Comparison of ENCODE assay signal across 8 cellular contexts in the genomic region with DNA sequence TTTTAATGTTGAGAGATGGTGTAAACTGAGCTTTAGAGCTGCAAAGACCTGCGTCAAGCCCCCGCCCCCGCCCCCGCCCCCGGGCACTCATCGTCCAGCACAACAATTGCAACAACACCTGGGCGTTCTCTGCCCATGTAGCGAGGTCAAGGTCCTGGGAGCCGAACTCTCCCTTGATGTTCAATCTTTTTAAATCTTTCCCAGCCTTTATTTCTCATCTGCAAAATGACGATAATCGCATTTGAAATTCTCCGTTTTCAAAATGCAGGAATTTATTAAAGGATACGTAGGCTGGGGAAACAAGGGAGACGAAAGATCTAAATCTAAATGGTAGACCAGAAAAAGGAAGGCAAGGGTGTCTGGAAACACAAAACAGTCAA. TPM values are rescaled to one million over a fixed set of nuclear protein-coding genes. Genes with fewer than 3 reads are reported as not detected.
DNase-seq lines count a peak whose midpoint lies in the region; ATAC-seq and TF ChIP-seq lines count a peak whose summit lies in the region.

No MANE protein-coding gene starts in this region.

- H3K9ac ChIP-seq in OCI-LY3 (ENCODE audit: low read length) = peak overlapping the region; percentile 93
- peak overlapping the region; percentile 83 for H3K9ac ChIP-seq in endocrine pancreas (ENCODE audit: control insufficient read depth, insufficient read depth, low read length)
- H3K9ac ChIP-seq in mucosa of rectum (ENCODE audit: low read depth in 1 of 2, low read length in 2 of 2) = peak overlapping the region; percentile 70 to 76

- H3K27me3 Mint-ChIP-seq in Calu3 (ENCODE audit: unreplicated experiment) (no peaks in the 10 kb centered on the region), CD14-positive monocyte (ENCODE audit: low read depth in 3 of 3) (no peaks in the 10 kb centered on the region)

- peak overlapping the region; percentile 85 for H2AFZ ChIP-seq in OCI-LY3 (ENCODE audit: low read depth, low read length)

- H3K4me2 ChIP-seq in OCI-LY3 (ENCODE audit: low read length) = peak overlapping the region; percentile 74

- H3K36me3 Mint-ChIP-seq in Calu3 (ENCODE audit: insufficient read depth, unreplicated experiment) = peaks cover 17% of the 10 kb centered on the region
- peaks cover 25 to 28% of the 10 kb centered on the region in 2 donors for H3K36me3 Mint-ChIP-seq in CD14-positive monocyte

- peaks cover 37% of the 10 kb centered on the region for H3K4me1 ChIP-seq in OCI-LY3 (ENCODE audit: low read length)
- H3K4me1 ChIP-seq in endocrine pancreas (ENCODE audit: control insufficient read depth, insufficient read depth, low read length) = no peaks in the 10 kb centered on the region
- H3K4me1 ChIP-seq in mucosa of rectum (ENCODE audit: control insufficient read depth in 2 of 2, insufficient read depth in 2 of 2, low read length in 2 of 2) = peaks cover 11 to 14% of the 10 kb centered on the region in 2 donors

- CTCF ChIA-PET in Calu3 (lab: Charles Lee) = interaction anchor here (0.9 to 1.3 kb wide), 2 partner anchors 196 to 214 kb away, joined by 3 to 6 read pairs; partner anchors contain the start of gene TMEM192

- peak; percentile 21 for ATAC-seq in GM21528 (IDR thresholded peaks at IDR 0.05; ENCODE audit: low FRiP score, unreplicated experiment)

- peaks cover 36% of the 10 kb centered on the region for H4K20me1 ChIP-seq in OCI-LY3 (ENCODE audit: insufficient read depth, low read length)

- H3K27ac ChIP-seq in OCI-LY3 (ENCODE audit: low read length) = peak overlapping the region; percentile 81
- H3K27ac ChIP-seq in mucosa of rectum (ENCODE audit: low read depth in 2 of 2, low read length in 2 of 2) = peak overlapping the region; percentile 82

- H3K4me3 ChIP-seq in OCI-LY3 (ENCODE audit: low read length) (peak overlapping the region; percentile 83), endocrine pancreas (ENCODE audit: control insufficient read depth, insufficient read depth, low read length) (peak overlapping the region; percentile 90), mucosa of rectum (ENCODE audit: low read length in 2 of 2) (peak overlapping the region; percentile 80 to 95)

- H3K79me2 ChIP-seq in OCI-LY3 (ENCODE audit: low read length) = peaks cover 53% of the 10 kb centered on the region

- no peaks in the 10 kb centered on the region for H3K27me3 ChIP-seq in OCI-LY3 (ENCODE audit: low read depth, low read length)
- no peaks in the 10 kb centered on the region for H3K27me3 ChIP-seq in endocrine pancreas (ENCODE audit: control insufficient read depth, insufficient read depth, low read length)
- no peaks in the 10 kb centered on the region for H3K27me3 ChIP-seq in mucosa of rectum (ENCODE audit: control insufficient read depth in 2 of 2, insufficient read depth in 2 of 2, low read length in 2 of 2)

- peaks cover 60% of the 10 kb centered on the region for H3K36me3 ChIP-seq in OCI-LY3 (replicated peaks; ENCODE audit: low read depth, low read length)
- H3K36me3 ChIP-seq in endocrine pancreas (ENCODE audit: control insufficient read depth, insufficient read depth, low read length) = no peaks in the 10 kb centered on the region
- no peaks in the 10 kb centered on the region for H3K36me3 ChIP-seq in mucosa of rectum (ENCODE audit: control insufficient read depth in 2 of 2, insufficient read depth in 2 of 2, low read length in 2 of 2)

- no peaks in the 10 kb centered on the region for H3K9me3 Mint-ChIP-seq in Calu3 (ENCODE audit: low read depth, unreplicated experiment)
- no peaks in the 10 kb centered on the region for H3K9me3 Mint-ChIP-seq in CD14-positive monocyte

- intact Hi-C loops in Calu3 (cut with micrococcal nuclease; ENCODE audit: unreplicated experiment) = loop anchor here (5.0 kb wide), 2 partner anchors 125 to 195 kb away; no protein-coding TSS in a partner anchor
- intact Hi-C loops in CD14-positive monocyte (cut with micrococcal nuclease) = loop anchor here (5.0 to 10.0 kb wide), 4 partner anchors 35 to 215 kb away; partner anchors contain the start of genes KLHL2 (in 2 of the 2) and TMEM192 (in 1 of the 2)

- peaks cover 16% of the 10 kb centered on the region for H3K4me1 Mint-ChIP-seq in Calu3 (ENCODE audit: low read depth, unreplicated experiment)
- peaks cover 28% of the 10 kb centered on the region for H3K4me1 Mint-ChIP-seq in CD14-positive monocyte

- TF ChIP-seq CTCF in Calu3 (IDR thresholded peaks at IDR 0.05; ENCODE audit: unreplicated experiment) = no peak
- TF ChIP-seq CTCF in OCI-LY3 (IDR thresholded peaks at IDR 0.05; ENCODE audit: low read depth, low read length) = no peak
- TF ChIP-seq CTCF in CD14-positive monocyte (IDR thresholded peaks at IDR 0.05) = no peak

- H3K4me3 Mint-ChIP-seq in Calu3 (ENCODE audit: low read depth, unreplicated experiment) (no peak overlapping the region), CD14-positive monocyte (no peak overlapping the region)

- DNase-seq in Calu3 (peak; percentile 16), CD14-positive monocyte (ENCODE audit: low spot score) (no peak), SW480 (ENCODE audit: low spot score) (no peak), mucosa of gallbladder (ENCODE audit: low spot score) (no peak)

- BruUV-seq in Calu3 (replicated peaks; lab: Mats Ljungman, UMichigan) = TSS peak; percentile 98

- H3K27ac Mint-ChIP-seq in Calu3 (ENCODE audit: unreplicated experiment) (no peak overlapping the region), CD14-positive monocyte (no peak overlapping the region)

- H3K9me3 ChIP-seq in OCI-LY3 (ENCODE audit: insufficient read depth, low read length) = peaks cover 12% of the 10 kb centered on the region
- H3K9me3 ChIP-seq in endocrine pancreas (ENCODE audit: control insufficient read depth, low read length) = no peaks in the 10 kb centered on the region
- no peaks in the 10 kb centered on the region for H3K9me3 ChIP-seq in mucosa of rectum (ENCODE audit: control insufficient read depth in 2 of 2, low read length in 2 of 2)

RNA-seq across cellular contexts. Expression of gene MSMO1, which starts 0.6 kb away (rescaled TPM):
- 93.6 and 111 TPM in 2 replicates for total RNA-seq in Calu3 (2022)
- 1 to 10 TPM; 6.0 to 7.6 TPM for polyA plus RNA-seq in CD14-positive monocyte
- total RNA-seq in mucosa of gallbladder = 246 TPM

RNA-seq across cellular contexts. Expression of gene CPE, which starts 52.0 kb away (rescaled TPM):
- total RNA-seq in Calu3 (2022) = 4.1 and 4.7 TPM in 2 replicates
- polyA plus RNA-seq in CD14-positive monocyte = under 1 TPM in 1 of 2 donors, not detected in 1; 0.09 TPM
- total RNA-seq in mucosa of gallbladder = 39.6 TPM
